Comparison of ENCODE assay signal across 23 cellular contexts in the genomic region with DNA sequence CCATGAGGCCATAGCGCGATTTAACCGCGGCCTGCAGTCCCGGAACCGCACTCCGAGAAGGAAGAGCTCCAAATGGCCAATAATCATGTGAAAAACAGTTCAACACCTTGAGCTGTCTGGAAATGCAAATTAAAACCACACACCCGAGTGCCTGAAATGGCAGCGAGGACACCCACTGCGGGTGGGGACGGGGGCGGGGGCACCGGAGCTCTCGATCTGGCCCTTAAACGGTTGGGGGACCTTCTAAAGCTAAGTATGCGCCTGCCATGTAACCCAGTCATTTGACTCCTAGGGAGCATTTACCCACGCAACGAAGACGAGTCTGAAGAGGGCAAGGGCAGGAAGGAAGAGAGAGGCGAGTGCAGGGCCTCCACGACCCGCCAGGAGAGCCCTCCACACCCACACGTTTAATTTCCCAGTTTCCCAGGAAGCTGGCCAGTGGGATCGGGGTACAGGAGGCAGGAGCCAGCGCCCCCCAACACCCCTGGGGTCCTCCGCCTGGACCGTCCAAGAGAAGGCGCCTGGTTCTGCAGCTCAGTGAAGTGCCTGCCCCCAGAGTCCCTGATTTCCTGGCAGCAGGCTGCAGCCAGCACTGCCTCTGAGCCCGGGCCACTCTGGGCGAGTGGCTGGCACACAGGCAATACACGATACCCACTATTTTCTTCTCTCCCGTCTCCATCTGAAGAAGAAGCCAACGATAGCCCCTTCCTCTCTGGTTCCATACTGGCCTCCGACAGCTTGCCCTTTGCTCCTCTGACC. TPM values are rescaled to one million over a fixed set of nuclear protein-coding genes. Genes with fewer than 3 reads are reported as not detected.
"Had no signal": no experiment of that assay in that cellular context is flagged by ENCODE, and none has a peak within 500 bp of the region (broad histone marks: within the 10 kb centered on the region; RNA-seq: fewer than 3 reads in every experiment).

No MANE protein-coding gene starts in this region.

- H3K36me3 ChIP-seq: brain microvascular endothelial cell, esophagus squamous epithelium, tibial artery had no signal

- H3K4me1 Mint-ChIP-seq: activated CD4-positive, alpha-beta memory T cell treated with anti-CD3 and anti-CD28 coated beads, Interleukin-2, amount 10 ng/mL, durations not matched to agents 7 days and 5 days; activated naive CD8-positive, alpha-beta T cell treated with anti-CD3 and anti-CD28 coated beads for 36 hours; central memory CD8-positive, alpha-beta T cell had no signal

- H3K9me3 Mint-ChIP-seq: activated T-cell treated with anti-CD3 and anti-CD28 coated beads, Interleukin-2, amount 50 U/mL, for 4 hours; central memory CD8-positive, alpha-beta T cell had no signal

- H3K4me3 ChIP-seq: coronary artery, esophagus squamous epithelium, tibial artery had no signal

- ATAC-seq: activated T-cell treated with anti-CD3 and anti-CD28 coated beads, Interleukin-2, amount 50 U/mL, for 4 hours had no signal

- H3K27ac Mint-ChIP-seq: activated CD4-positive, alpha-beta memory T cell treated with anti-CD3 and anti-CD28 coated beads, Interleukin-2, amount 10 ng/mL, durations not matched to agents 7 days and 5 days; activated naive CD8-positive, alpha-beta T cell treated with anti-CD3 and anti-CD28 coated beads for 36 hours; nephron; stimulated activated naive B cell treated with anti-CD40 and anti-IgM and Interleukin-4, amounts not matched to agents 10 μg/mL and 1 μg/mL and 100 μg/mL, for 72 hours had no signal

- H3K27ac ChIP-seq: brain microvascular endothelial cell, coronary artery, esophagus squamous epithelium, tibial artery had no signal

- H3K4me3 Mint-ChIP-seq: activated CD4-positive, alpha-beta memory T cell treated with anti-CD3 and anti-CD28 coated beads, Interleukin-2, amount 10 ng/mL, durations not matched to agents 7 days and 5 days; activated naive CD8-positive, alpha-beta T cell treated with anti-CD3 and anti-CD28 coated beads for 36 hours; activated T-cell treated with anti-CD3 and anti-CD28 coated beads, Interleukin-2, amount 50 U/mL, for 4 hours; central memory CD8-positive, alpha-beta T cell; stimulated activated naive B cell treated with anti-CD40 and anti-IgM and Interleukin-4, amounts not matched to agents 10 μg/mL and 1 μg/mL and 100 μg/mL, for 72 hours had no signal

- DNase-seq: activated CD4-positive, alpha-beta memory T cell treated with anti-CD3 and anti-CD28 coated beads, Interleukin-2, amount 10 ng/mL, durations not matched to agents 7 days and 5 days; activated gamma-delta T cell; activated naive CD8-positive, alpha-beta T cell treated with anti-CD3 and anti-CD28 coated beads for 36 hours; activated T-cell treated with anti-CD3 and anti-CD28 coated beads, Interleukin-2, amount 50 U/mL, for 4 hours; brain microvascular endothelial cell; effector CD4-positive, alpha-beta T cell; esophagus squamous epithelium; hippocampal formation; occipital lobe; stimulated activated CD4-positive, alpha-beta T cell treated with anti-CD3 and anti-CD28 coated beads, Interleukin-2, amount 100 ng/mL, for 48 hours; stimulated activated naive B cell treated with anti-CD40 and anti-IgM and Interleukin-4, amounts not matched to agents 10 μg/mL and 1 μg/mL and 100 μg/mL, for 72 hours; T1000; tibial artery had no signal

RNA-seq across cellular contexts. Expression of a gene that starts 1.7 kb away (rescaled TPM):
- total RNA-seq: activated CD4-positive, alpha-beta memory T cell treated with anti-CD3 and anti-CD28 coated beads, Interleukin-2, amount 10 ng/mL, durations not matched to agents 7 days and 5 days; activated naive CD8-positive, alpha-beta T cell treated with anti-CD3 and anti-CD28 coated beads for 36 hours; activated T-cell treated with anti-CD3 and anti-CD28 coated beads, Interleukin-2, amount 50 U/mL, for 4 hours; endothelial cell of umbilical vein; esophagus squamous epithelium; fibroblast of villous mesenchyme; kidney epithelial cell; liver; mesenteric fat pad; occipital lobe; posterior vena cava; skeletal muscle tissue had no signal

RNA-seq across cellular contexts. Expression of a gene that starts 28.8 kb away (rescaled TPM):
- total RNA-seq: endothelial cell of umbilical vein, kidney epithelial cell had no signal

RNA-seq across cellular contexts. Expression of a gene that starts 33.4 kb away (rescaled TPM):
- total RNA-seq: activated CD4-positive, alpha-beta memory T cell treated with anti-CD3 and anti-CD28 coated beads, Interleukin-2, amount 10 ng/mL, durations not matched to agents 7 days and 5 days; activated T-cell treated with anti-CD3 and anti-CD28 coated beads, Interleukin-2, amount 50 U/mL, for 4 hours had no signal

RNA-seq across cellular contexts. Expression of a gene that starts 43.8 kb away (rescaled TPM):
- total RNA-seq: activated CD4-positive, alpha-beta memory T cell treated with anti-CD3 and anti-CD28 coated beads, Interleukin-2, amount 10 ng/mL, durations not matched to agents 7 days and 5 days; activated naive CD8-positive, alpha-beta T cell treated with anti-CD3 and anti-CD28 coated beads for 36 hours; esophagus squamous epithelium; fibroblast of villous mesenchyme; kidney epithelial cell; mesenteric fat pad; occipital lobe; posterior vena cava; skeletal muscle tissue had no signal
